ENCODE assay signal across 16 cellular contexts in the genomic region with DNA sequence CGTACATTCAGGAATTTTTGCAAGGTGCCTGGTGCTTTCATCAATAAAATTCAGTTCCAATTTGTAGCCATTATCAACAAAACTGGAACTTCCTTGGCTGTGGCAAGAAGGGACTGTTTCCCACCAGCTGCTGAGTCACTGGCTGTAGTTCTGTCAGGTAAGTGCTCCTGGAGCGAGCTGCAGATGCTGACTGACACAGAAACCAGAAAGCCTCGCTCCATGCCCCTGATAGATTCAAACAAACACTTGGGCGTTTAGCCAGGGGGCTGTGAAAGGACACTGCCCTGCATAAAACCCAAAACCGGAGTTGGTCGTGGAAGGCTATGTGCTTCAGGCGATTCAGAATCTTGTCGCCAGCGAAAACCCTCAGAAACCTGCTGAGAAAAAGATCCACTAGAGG.
DNase-seq lines count a peak whose midpoint lies in the region; ATAC-seq and TF ChIP-seq lines count a peak whose summit lies in the region.
"Had no signal": no experiment of that assay in that cellular context is flagged by ENCODE, and none has a peak within 500 bp of the region (broad histone marks: within the 10 kb centered on the region; RNA-seq: fewer than 3 reads in every experiment).

No MANE protein-coding gene starts in this region.

- no peaks in the 10 kb centered on the region for H3K9me3 Mint-ChIP-seq in activated naive CD8-positive, alpha-beta T cell treated with anti-CD3 and anti-CD28 coated beads, Interleukin-2, amount 50 U/mL, for 24 hours
- H3K9me3 Mint-ChIP-seq in activated naive CD8-positive, alpha-beta T cell treated with anti-CD3 and anti-CD28 coated beads for 36 hours, result peaks cover 4% of the 10 kb centered on the region
- H3K9me3 Mint-ChIP-seq in H9 (peaks cover 40 to 51% of the 10 kb centered on the region in 2 experiments), nephron progenitor cell (peaks cover 55% of the 10 kb centered on the region), Caco-2 (ENCODE audit: unreplicated experiment) (peaks cover 8% of the 10 kb centered on the region)

- no peak overlapping the region for H3K9ac ChIP-seq in H9 (ENCODE audit: extremely low read depth, insufficient read length, low read length)
- H3K9ac ChIP-seq: BLaER1 had no signal

- no peak overlapping the region for H2BK120ac ChIP-seq in H9 (ENCODE audit: low read depth, low read length, poor library complexity, severe bottlenecking)

- peak overlapping the region; percentile 42 for H2AFZ ChIP-seq in H9 (ENCODE audit: low read length)

- H2BK20ac ChIP-seq in H9 (ENCODE audit: low read depth, low read length, poor library complexity, severe bottlenecking), result no peak overlapping the region

- no peak overlapping the region for H4K5ac ChIP-seq in H9 (ENCODE audit: insufficient read length, low read depth, low read length)

- H2BK12ac ChIP-seq in H9 (ENCODE audit: insufficient read length, low read depth, low read length), result no peak overlapping the region

- no peaks in the 10 kb centered on the region for H3K36me3 ChIP-seq in Caco-2 (ENCODE audit: control insufficient read depth, insufficient read depth, low read length)
- H3K36me3 ChIP-seq: BLaER1, HAP-1 had no signal

- no peak overlapping the region for H3K4me3 ChIP-seq in Caco-2 (ENCODE audit: low read depth, low read length)
- H3K4me3 ChIP-seq: BLaER1, HAP-1 had no signal

- H4K20me1 ChIP-seq in H9 (ENCODE audit: control insufficient read depth, insufficient read depth, insufficient read length), result no peaks in the 10 kb centered on the region
- H4K20me1 ChIP-seq: BLaER1 had no signal

- no peak overlapping the region for H3T11ph ChIP-seq in H9 (ENCODE audit: low read length)

- H3K23ac ChIP-seq in H9 (ENCODE audit: insufficient read length, low read depth, low read length), result no peak overlapping the region

- H2AK5ac ChIP-seq in H9 (ENCODE audit: insufficient read length, low read length), result no peak overlapping the region

- H2BK5ac ChIP-seq in H9 (ENCODE audit: insufficient read length, low read length), result no peak overlapping the region

- peaks cover 5% of the 10 kb centered on the region for H3K9me3 ChIP-seq in H9 (ENCODE audit: control insufficient read depth, low read depth, low read length)
- no peaks in the 10 kb centered on the region for H3K9me3 ChIP-seq in Caco-2
- H3K9me3 ChIP-seq: HAP-1 had no signal

- no peak overlapping the region for H3K18ac ChIP-seq in H9 (ENCODE audit: insufficient read length, low read depth, low read length)

- H3K23me2 ChIP-seq in H9 (ENCODE audit: insufficient read length, low read depth, low read length, poor library complexity, severe bottlenecking), result no peaks in the 10 kb centered on the region

- DNase-seq in activated naive CD8-positive, alpha-beta T cell treated with anti-CD3 and anti-CD28 coated beads, Interleukin-2, amount 50 U/mL, for 24 hours, result no peak
- DNase-seq in activated naive CD8-positive, alpha-beta T cell treated with anti-CD3 and anti-CD28 coated beads for 36 hours, result no peak
- DNase-seq in H9 (no peak), islet precursor cell (peak; percentile 52), nephron progenitor cell (no peak), Caco-2 (no peak), left colon (no peak)
- no peak for DNase-seq in activated CD8-positive, alpha-beta memory T cell treated with anti-CD3 and anti-CD28 coated beads, Interleukin-2, amount 50 U/mL, for 4 hours
- DNase-seq: 8988T; Calu3; CD4-positive, alpha-beta memory T cell; DMS79 treated with DMSO at 0.1 percent for 48 hours; GOT3 had no signal

- no TSS peak for BruUV-seq in Caco-2 (replicated peaks; lab: Mats Ljungman, UMichigan)

- POLR2A ChIA-PET in Caco-2 (lab: Charles Lee), result no interaction called here

- peak; percentile 43 for ATAC-seq in activated naive CD8-positive, alpha-beta T cell treated with anti-CD3 and anti-CD28 coated beads, Interleukin-2, amount 50 U/mL, for 24 hours
- no peak for ATAC-seq in left colon

- H3K4ac ChIP-seq in H9 (ENCODE audit: low read depth, low read length), result no peak overlapping the region

- H3K4me2 ChIP-seq in H9 (ENCODE audit: insufficient read depth, insufficient read length, low read length), result peak overlapping the region; percentile 26
- H3K4me2 ChIP-seq: BLaER1 had no signal

- H3K4me3 Mint-ChIP-seq in activated naive CD8-positive, alpha-beta T cell treated with anti-CD3 and anti-CD28 coated beads, Interleukin-2, amount 50 U/mL, for 24 hours, result no peak overlapping the region
- no peak overlapping the region for H3K4me3 Mint-ChIP-seq in activated naive CD8-positive, alpha-beta T cell treated with anti-CD3 and anti-CD28 coated beads for 36 hours
- H3K4me3 Mint-ChIP-seq in H9 (0 out of 5 replicates have a peak overlapping the region, but pooled peaks of 1 of the 2 experiments have one; percentile 30), nephron progenitor cell (no peak overlapping the region), Caco-2 (ENCODE audit: unreplicated experiment) (no peak overlapping the region)
- H3K4me3 Mint-ChIP-seq: CD14-positive monocyte; CD4-positive, alpha-beta memory T cell had no signal

- peaks cover 10% of the 10 kb centered on the region for H3K4me1 Mint-ChIP-seq in activated naive CD8-positive, alpha-beta T cell treated with anti-CD3 and anti-CD28 coated beads, Interleukin-2, amount 50 U/mL, for 24 hours
- no peaks in the 10 kb centered on the region for H3K4me1 Mint-ChIP-seq in activated naive CD8-positive, alpha-beta T cell treated with anti-CD3 and anti-CD28 coated beads for 36 hours
- H3K4me1 Mint-ChIP-seq in H9 (peaks cover 7 to 8% of the 10 kb centered on the region in 2 experiments), nephron progenitor cell (peaks cover 8% of the 10 kb centered on the region), Caco-2 (ENCODE audit: low read depth, unreplicated experiment) (no peaks in the 10 kb centered on the region)
- H3K4me1 Mint-ChIP-seq: CD14-positive monocyte; CD4-positive, alpha-beta memory T cell had no signal

- no peaks in the 10 kb centered on the region for H3K27me3 ChIP-seq in H9 (ENCODE audit: insufficient read depth, low read length)
- no peaks in the 10 kb centered on the region for H3K27me3 ChIP-seq in Caco-2 (replicated peaks; ENCODE audit: control insufficient read depth, insufficient read depth, low read length)
- H3K27me3 ChIP-seq: BLaER1 had no signal

- no peaks in the 10 kb centered on the region for H3K36me3 Mint-ChIP-seq in activated naive CD8-positive, alpha-beta T cell treated with anti-CD3 and anti-CD28 coated beads, Interleukin-2, amount 50 U/mL, for 24 hours (ENCODE audit: low read depth)
- no peaks in the 10 kb centered on the region for H3K36me3 Mint-ChIP-seq in activated naive CD8-positive, alpha-beta T cell treated with anti-CD3 and anti-CD28 coated beads for 36 hours
- H3K36me3 Mint-ChIP-seq in H9 (ENCODE audit: insufficient read depth in 1 of 3, low read depth in 3 of 3) (peaks cover 6 to 19% (median 11%) of the 10 kb centered on the region in 3 experiments), nephron progenitor cell (ENCODE audit: low read depth) (peaks cover 5% of the 10 kb centered on the region), Caco-2 (ENCODE audit: insufficient read depth, unreplicated experiment) (no peaks in the 10 kb centered on the region)
- H3K36me3 Mint-ChIP-seq: CD14-positive monocyte; CD4-positive, alpha-beta memory T cell had no signal

- no peak overlapping the region for H4K8ac ChIP-seq in H9 (replicated peaks; ENCODE audit: insufficient read length, low read depth, low read length)

- H3K4me1 ChIP-seq in H9 (ENCODE audit: insufficient read depth, low read length), result no peaks in the 10 kb centered on the region
- H3K4me1 ChIP-seq in Caco-2, result no peaks in the 10 kb centered on the region
- H3K4me1 ChIP-seq: BLaER1, HAP-1 had no signal

- CTCF ChIA-PET in Caco-2 (lab: Charles Lee), result no interaction called here

- peak overlapping the region; percentile 67 for H3K27ac Mint-ChIP-seq in activated naive CD8-positive, alpha-beta T cell treated with anti-CD3 and anti-CD28 coated beads, Interleukin-2, amount 50 U/mL, for 24 hours
- no peak overlapping the region for H3K27ac Mint-ChIP-seq in activated naive CD8-positive, alpha-beta T cell treated with anti-CD3 and anti-CD28 coated beads for 36 hours
- no peak overlapping the region for H3K27ac Mint-ChIP-seq in H9
- H3K27ac Mint-ChIP-seq in nephron progenitor cell, result peak overlapping the region; percentile 60
- H3K27ac Mint-ChIP-seq in Caco-2 (ENCODE audit: unreplicated experiment), result no peak overlapping the region
- H3K27ac Mint-ChIP-seq: CD14-positive monocyte; CD4-positive, alpha-beta memory T cell had no signal

- intact Hi-C loops in Caco-2 (cut with micrococcal nuclease; ENCODE audit: unreplicated experiment), result no loop called here
- intact Hi-C loops in left colon (cut with DNase I, micrococcal nuclease), result no loop called here

- H3K56ac ChIP-seq in H9 (ENCODE audit: insufficient read length, low read depth, low read length), result no peak overlapping the region

- WGBS in H9 (ENCODE audit: extremely low coverage, insufficient read length, low lambda C conversion rate), result no CpG with 5 or more reads among the region's 9 CpGs

- TF ChIP-seq CTCF in H9 (conservative IDR thresholded peaks at IDR 0.05) (no peak), nephron progenitor cell (IDR thresholded peaks at IDR 0.05) (no peak), Caco-2 (IDR thresholded peaks at IDR 0.05; ENCODE audit: insufficient read depth in 1 of 2, low read depth in 1 of 2, low read length in 1 of 2, severe bottlenecking in 1 of 2, unreplicated experiment in 1 of 2) (no peak)

- H3K14ac ChIP-seq in H9 (ENCODE audit: insufficient read depth, low read length), result peak overlapping the region; percentile 68; the same call in 1 of the 2 replicates

- no peak overlapping the region for H4K91ac ChIP-seq in H9 (ENCODE audit: insufficient read length, low read depth, low read length)

- no peaks in the 10 kb centered on the region for H3K79me2 ChIP-seq in H9 (ENCODE audit: insufficient read depth, low read length)

- H2BK15ac ChIP-seq in H9 (ENCODE audit: low read depth, low read length), result no peak overlapping the region

- no peak overlapping the region for H3K27ac ChIP-seq in H9 (ENCODE audit: insufficient read length, low read depth, low read length)
- H3K27ac ChIP-seq: BLaER1 had no signal

- H3K27me3 Mint-ChIP-seq in activated naive CD8-positive, alpha-beta T cell treated with anti-CD3 and anti-CD28 coated beads, Interleukin-2, amount 50 U/mL, for 24 hours, result no peaks in the 10 kb centered on the region
- no peaks in the 10 kb centered on the region for H3K27me3 Mint-ChIP-seq in activated naive CD8-positive, alpha-beta T cell treated with anti-CD3 and anti-CD28 coated beads for 36 hours
- H3K27me3 Mint-ChIP-seq in H9 (ENCODE audit: low read depth), result no peaks in the 10 kb centered on the region
- no peaks in the 10 kb centered on the region for H3K27me3 Mint-ChIP-seq in nephron progenitor cell (ENCODE audit: low read depth, poor library complexity)
- peaks cover 2% of the 10 kb centered on the region for H3K27me3 Mint-ChIP-seq in Caco-2 (ENCODE audit: insufficient read depth, unreplicated experiment)

- no peaks in the 10 kb centered on the region for H3K79me1 ChIP-seq in H9 (ENCODE audit: insufficient read depth, low read depth, low read length, poor library complexity, severe bottlenecking)

Comparison
In these comparisons a context has a peak if more than half of its experiments do, and no peak if none do; other contexts are left out.
1. H3K27ac Mint-ChIP-seq: peak in activated naive CD8-positive, alpha-beta T cell treated with anti-CD3 and anti-CD28 coated beads, Interleukin-2, amount 50 U/mL, for 24 hours (single experiment) and nephron progenitor cell (single experiment); none in activated naive CD8-positive, alpha-beta T cell treated with anti-CD3 and anti-CD28 coated beads for 36 hours (single experiment), H9 (0 of 3) and Caco-2 (single experiment).